11 cellular contexts compared by ENCODE assay signal in the genomic region with DNA sequence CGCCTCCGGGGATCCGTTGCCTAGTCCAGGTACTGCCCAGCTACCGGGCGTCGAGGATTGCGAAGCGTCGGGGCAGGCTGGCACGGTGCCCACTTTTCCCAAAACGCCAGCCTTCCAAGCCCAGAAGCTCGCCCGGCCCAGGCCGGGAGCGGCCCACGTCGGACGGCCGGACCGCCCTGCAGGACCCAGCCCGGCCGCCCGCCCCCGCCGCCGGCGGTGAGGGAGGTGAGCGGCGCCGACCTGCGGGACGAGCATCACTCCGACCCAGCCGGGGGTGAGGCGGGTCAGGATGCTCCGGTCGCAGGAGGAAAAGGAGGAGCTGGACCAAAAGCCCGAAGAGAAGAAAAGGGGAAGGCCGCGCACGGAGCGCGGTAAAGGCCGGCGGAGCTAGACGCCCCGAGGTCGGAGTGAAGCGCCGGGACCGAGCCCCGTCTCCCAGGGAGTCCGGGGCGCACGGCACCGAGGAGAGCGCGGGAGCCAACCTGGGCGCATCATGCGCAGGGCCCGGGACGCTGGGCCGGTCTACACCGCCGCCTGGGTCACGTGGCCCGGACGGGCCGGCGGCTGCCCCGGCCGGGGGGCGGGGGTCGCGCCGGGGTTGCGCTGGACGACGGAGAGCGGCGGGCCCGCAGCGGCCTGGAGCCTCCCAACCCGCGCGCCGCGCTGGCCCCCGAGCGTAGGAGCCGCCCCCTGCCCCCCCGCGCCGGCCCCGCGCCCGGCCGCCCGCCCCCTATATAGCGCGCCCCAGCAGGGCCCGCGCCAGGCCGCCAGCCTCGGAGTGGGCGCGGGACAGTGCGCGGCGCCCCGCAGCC. TPM values are rescaled to one million over a fixed set of nuclear protein-coding genes. Genes with fewer than 3 reads are reported as not detected.
DNase-seq lines count a peak whose midpoint lies in the region; ATAC-seq, FAIRE-seq and TF ChIP-seq lines count a peak whose summit lies in the region.
"Had no signal": no experiment of that assay in that cellular context is flagged by ENCODE, and none has a peak within 500 bp of the region (broad histone marks: within the 10 kb centered on the region; RNA-seq: fewer than 3 reads in every experiment).

A gene (plus strand): TSS at position 762 of the 812 bp plus-strand sequence. CDS start 146 bp downstream, outside the sequence.

- H3K27ac ChIP-seq in ascending aorta = no peak within 1 kb of the TSS
- H3K27ac ChIP-seq in kidney (ENCODE audit: low read depth in 2 of 2, low read length in 2 of 2) = no peak within 1 kb of the TSS
- H3K27ac ChIP-seq in subcutaneous abdominal adipose tissue (ENCODE audit: low read depth, low read length) = no peak within 1 kb of the TSS
- H3K27ac ChIP-seq: neutrophil had no signal

- TF ChIP-seq CTCF in ascending aorta (IDR thresholded peaks at IDR 0.05) = no peak
- TF ChIP-seq CTCF in kidney (IDR thresholded peaks at IDR 0.05; ENCODE audit: borderline replicate concordance, extremely low read depth, insufficient read depth) = no peak

- no peak within 1 kb of the TSS for H3K27ac Mint-ChIP-seq in T-helper 1 cell treated with Interleukin-12 subunit alpha and Interleukin-12 subunit beta and Interleukin-4 antibody, amounts not matched to agents 30 μg/mL and 1 μg/mL, for 36 hours

- H3K9me3 ChIP-seq in ascending aorta = no peaks in the 10 kb centered on the region
- H3K9me3 ChIP-seq in kidney (ENCODE audit: control insufficient read depth in 1 of 2, low read length in 2 of 2) = no peaks in the 10 kb centered on the region
- no peaks in the 10 kb centered on the region for H3K9me3 ChIP-seq in subcutaneous abdominal adipose tissue (ENCODE audit: control insufficient read depth in 5 of 5, low read length in 5 of 5)
- H3K9me3 ChIP-seq: BE2C, neutrophil, SJCRH30 had no signal

- intact Hi-C loops in ascending aorta (cut with DNase I) (loop anchor here (10.0 kb wide), 1 partner anchor 203 kb away; a partner anchor contains a TSS), kidney (cut with DNase I) (no loop called here)

- peaks cover 79% of the 10 kb centered on the region for H3K27me3 Mint-ChIP-seq in T-helper 1 cell treated with Interleukin-12 subunit alpha and Interleukin-12 subunit beta and Interleukin-4 antibody, amounts not matched to agents 30 μg/mL and 1 μg/mL, for 36 hours (ENCODE audit: low read depth)

- no peak within 1 kb of the TSS for H3K9ac ChIP-seq in kidney (ENCODE audit: low read length in 2 of 2)
- H3K9ac ChIP-seq in subcutaneous abdominal adipose tissue (ENCODE audit: low read length in 5 of 5) = no peak within 1 kb of the TSS

- DNase-seq in T-helper 1 cell = no peak
- DNase-seq in ascending aorta (ENCODE audit: low spot score in 2 of 2) = no peak
- DNase-seq in kidney = peak; percentile 80
- DNase-seq in hippocampal formation (lab: John Stamatoyannopoulos, UW) = no peak
- no peak for DNase-seq in SW 1271 (lab: John Stamatoyannopoulos, UW)
- DNase-seq: BE2C, SJCRH30 had no signal

- no peak for ATAC-seq in HG02623 (IDR thresholded peaks at IDR 0.05; ENCODE audit: unreplicated experiment)

- H3K27me3 ChIP-seq in ascending aorta (no peaks in the 10 kb centered on the region), subcutaneous abdominal adipose tissue (ENCODE audit: control insufficient read depth in 5 of 5, insufficient read depth in 4 of 5, low read length in 5 of 5) (peaks cover 29 to 65% (median 42%) of the 10 kb centered on the region in 5 donors)
- H3K27me3 ChIP-seq: BE2C, SJCRH30 had no signal

- H3K9me3 Mint-ChIP-seq in T-helper 1 cell treated with Interleukin-12 subunit alpha and Interleukin-12 subunit beta and Interleukin-4 antibody, amounts not matched to agents 30 μg/mL and 1 μg/mL, for 36 hours = no peaks in the 10 kb centered on the region

- H3K4me1 Mint-ChIP-seq in T-helper 1 cell treated with Interleukin-12 subunit alpha and Interleukin-12 subunit beta and Interleukin-4 antibody, amounts not matched to agents 30 μg/mL and 1 μg/mL, for 36 hours (ENCODE audit: low read depth) = peaks cover 5% of the 10 kb centered on the region

- H3K4me1 ChIP-seq in ascending aorta (peaks cover 0 to 19% of the 10 kb centered on the region in 2 donors), kidney (ENCODE audit: control insufficient read depth in 1 of 2, insufficient read depth in 1 of 2, low read depth in 1 of 2, low read length in 2 of 2) (peaks cover 2 to 4% of the 10 kb centered on the region in 2 donors), subcutaneous abdominal adipose tissue (ENCODE audit: control insufficient read depth in 5 of 5, insufficient read depth in 5 of 5, low read length in 5 of 5) (peaks cover 0 to 20% (median 3%) of the 10 kb centered on the region in 5 donors)
- H3K4me1 ChIP-seq: BE2C had no signal

- FAIRE-seq in kidney (lab: Jason Lieb, UNC) = no peak

- H3K4me3 ChIP-seq in ascending aorta (peak within 1 kb of the TSS; percentile 54 to 62), kidney (ENCODE audit: low read length in 2 of 2) (no peak within 1 kb of the TSS), subcutaneous abdominal adipose tissue (ENCODE audit: low read depth in 1 of 5, low read length in 5 of 5) (peak within 1 kb of the TSS in 3 of 5 donors; percentile 16 to 44 (median 38))
- H3K4me3 ChIP-seq: SJCRH30 had no signal

- peak within 1 kb of the TSS; percentile 8 for H3K4me3 Mint-ChIP-seq in T-helper 1 cell treated with Interleukin-12 subunit alpha and Interleukin-12 subunit beta and Interleukin-4 antibody, amounts not matched to agents 30 μg/mL and 1 μg/mL, for 36 hours

- H3K36me3 ChIP-seq in ascending aorta = no peaks in the 10 kb centered on the region
- H3K36me3 ChIP-seq in kidney (ENCODE audit: control insufficient read depth in 1 of 2, insufficient read depth in 2 of 2, low read length in 2 of 2) = no peaks in the 10 kb centered on the region
- H3K36me3 ChIP-seq in subcutaneous abdominal adipose tissue (ENCODE audit: control insufficient read depth in 5 of 5, insufficient read depth in 5 of 5, low read length in 5 of 5) = no peaks in the 10 kb centered on the region
- H3K36me3 ChIP-seq: BE2C, neutrophil, SJCRH30 had no signal

- no peaks in the 10 kb centered on the region for H3K36me3 Mint-ChIP-seq in T-helper 1 cell treated with Interleukin-12 subunit alpha and Interleukin-12 subunit beta and Interleukin-4 antibody, amounts not matched to agents 30 μg/mL and 1 μg/mL, for 36 hours (ENCODE audit: low read depth)

RNA-seq across cellular contexts. Expression of the gene that starts here (rescaled TPM):
- total RNA-seq in ascending aorta (not detected), kidney (0.91 TPM)
- polyA plus RNA-seq in kidney (ENCODE audit: insufficient read depth, low read depth, low replicate concordance) = 0.99 TPM

Comparison
In these comparisons a context has a peak if more than half of its experiments do, and no peak if none do; other contexts are left out.
1. Peak in DNase-seq in kidney; RNA of the gene not detected or under 1 TPM.
2. H3K4me3 ChIP-seq: peak in ascending aorta (2 of 2) and subcutaneous abdominal adipose tissue (3 of 5); none in kidney (0 of 2).